Comparison of ENCODE assay signal across 8 cellular contexts in the genomic region with DNA sequence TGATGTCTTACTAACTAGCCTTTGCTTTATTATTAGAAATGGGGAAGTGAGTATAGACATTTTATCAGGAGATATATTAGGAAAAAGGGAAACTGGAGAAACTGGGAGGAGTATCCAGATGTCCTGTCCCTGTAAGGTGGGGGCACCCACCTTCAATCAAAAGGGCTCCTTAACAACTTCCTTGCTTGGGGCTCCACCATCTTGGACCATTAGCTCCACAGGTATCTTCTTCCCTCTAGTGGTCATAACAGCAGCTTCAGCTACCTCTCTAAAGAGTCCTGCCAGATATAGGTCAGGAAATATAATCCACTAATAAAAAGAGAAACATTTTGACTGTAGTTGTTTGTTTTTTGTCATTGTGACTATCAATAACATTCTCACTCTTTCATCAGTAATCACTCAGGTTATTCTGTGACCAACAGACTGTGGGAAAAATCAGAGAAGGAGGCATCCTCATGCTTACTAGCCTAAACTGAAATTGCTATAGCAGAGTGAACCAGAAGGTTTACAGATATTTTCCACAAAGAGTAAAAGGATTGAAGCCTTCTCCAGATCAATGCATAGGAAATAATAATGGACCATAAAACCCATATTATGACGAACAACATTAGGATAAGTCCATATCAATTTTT. TPM values are rescaled to one million over a fixed set of nuclear protein-coding genes. Genes with fewer than 3 reads are reported as not detected.
A peak's percentile ranks its signal among the peaks of the same experiment; 100 is the strongest.
DNase-seq lines count a peak whose midpoint lies in the region; ATAC-seq and TF ChIP-seq lines count a peak whose summit lies in the region.

No MANE protein-coding gene starts in this region.

- TF ChIP-seq POLR2A in right lobe of liver (IDR thresholded peaks at IDR 0.05) (no peak), thyroid gland (IDR thresholded peaks at IDR 0.05) (no peak)

- H3K36me3 ChIP-seq in GM06990 (ENCODE audit: control insufficient read depth, insufficient read depth, low read length) (no peaks in the 10 kb centered on the region), right lobe of liver (no peaks in the 10 kb centered on the region), thyroid gland (no peaks in the 10 kb centered on the region)

- H3K27me3 ChIP-seq in GM06990 (replicated peaks; ENCODE audit: control insufficient read depth, insufficient read depth, low read length) = no peaks in the 10 kb centered on the region
- H3K27me3 ChIP-seq in right lobe of liver = no peaks in the 10 kb centered on the region
- H3K27me3 ChIP-seq in thyroid gland = no peaks in the 10 kb centered on the region

- peak; percentile 90 for ATAC-seq in GM19468 (IDR thresholded peaks at IDR 0.05; ENCODE audit: extremely low read depth, unreplicated experiment)
- ATAC-seq in HG03442 (IDR thresholded peaks at IDR 0.05; ENCODE audit: unreplicated experiment) = peak; percentile 97
- peak in 3 of 4 donors; percentile 29 to 38 (median 31) for ATAC-seq in right lobe of liver

- intact Hi-C loops in right lobe of liver (cut with DNase I) (no loop called here), thyroid gland (cut with DNase I) (no loop called here)

- H3K9me3 ChIP-seq in right lobe of liver (no peaks in the 10 kb centered on the region), thyroid gland (no peaks in the 10 kb centered on the region)

- DNase-seq in GM06990 (ENCODE audit: extremely low read depth, insufficient read length) (no peak), SW480 (ENCODE audit: low spot score) (peak; percentile 59), right lobe of liver (no peak), epidermal melanocyte (ENCODE audit: insufficient read length, low spot score) (no peak), thyroid gland (no peak)
- DNase-seq in activated naive CD4-positive, alpha-beta T cell (lab: John Stamatoyannopoulos, UW) = no peak

- TF ChIP-seq CTCF in GM06990 (IDR thresholded peaks at IDR 0.05; ENCODE audit: insufficient read depth, low read length, poor library complexity, severe bottlenecking) (peak; percentile 74), right lobe of liver (IDR thresholded peaks at IDR 0.05) (peak; percentile 13 to 39 (median 29)), thyroid gland (IDR thresholded peaks at IDR 0.05) (peak in 1 of 6 experiments; percentile 10)

- no peaks in the 10 kb centered on the region for H3K4me1 ChIP-seq in right lobe of liver
- no peaks in the 10 kb centered on the region for H3K4me1 ChIP-seq in thyroid gland

- WGBS in right lobe of liver (ENCODE audit: insufficient coverage, low coverage, low lambda C conversion rate, missing lambda C conversion rate) = 42% methylated on average over 1 of the region's 1 CpG
- 83 to 91% methylated on average over 1 of the region's 1 CpG for WGBS in thyroid gland, 2 donors

- no peak overlapping the region for H3K4me3 ChIP-seq in GM06990 (replicated peaks; ENCODE audit: low read depth, low read length)
- no peak overlapping the region for H3K4me3 ChIP-seq in right lobe of liver
- H3K4me3 ChIP-seq in thyroid gland (replicated peaks in 1 of 3) = no peak overlapping the region

- no peak overlapping the region for H3K27ac ChIP-seq in right lobe of liver
- no peak overlapping the region for H3K27ac ChIP-seq in thyroid gland

RNA-seq across cellular contexts. Expression of gene OR51B4, which starts 10.4 kb away (rescaled TPM):
- total RNA-seq in right lobe of liver (not detected), thyroid gland (not detected)

RNA-seq across cellular contexts. Expression of gene HBE1, which starts 21.6 kb away (rescaled TPM):
- total RNA-seq in right lobe of liver (not detected), thyroid gland (1 to 10 TPM in 1 of 4 donors, not detected in 3; 1.2 TPM)

RNA-seq across cellular contexts. Expression of gene OR51B2, which starts 32.8 kb away (rescaled TPM):
- total RNA-seq in right lobe of liver (not detected), thyroid gland (not detected)

RNA-seq across cellular contexts. Expression of gene HBG2, which starts 36.7 kb away (rescaled TPM):
- total RNA-seq in right lobe of liver = not detected
- total RNA-seq in thyroid gland = not detected

RNA-seq across cellular contexts. Expression of gene HBG1, which starts 41.7 kb away (rescaled TPM):
- total RNA-seq in right lobe of liver (not detected), thyroid gland (not detected)

Comparison
In these comparisons a context has a peak if more than half of its experiments do, and no peak if none do; other contexts are left out.
1. ATAC-seq: peak in every context shown above with its lines; median percentile 97 in HG03442; 90 in GM19468; 31 in right lobe of liver.